ENCODE assay signal across 9 cellular contexts in the genomic region with DNA sequence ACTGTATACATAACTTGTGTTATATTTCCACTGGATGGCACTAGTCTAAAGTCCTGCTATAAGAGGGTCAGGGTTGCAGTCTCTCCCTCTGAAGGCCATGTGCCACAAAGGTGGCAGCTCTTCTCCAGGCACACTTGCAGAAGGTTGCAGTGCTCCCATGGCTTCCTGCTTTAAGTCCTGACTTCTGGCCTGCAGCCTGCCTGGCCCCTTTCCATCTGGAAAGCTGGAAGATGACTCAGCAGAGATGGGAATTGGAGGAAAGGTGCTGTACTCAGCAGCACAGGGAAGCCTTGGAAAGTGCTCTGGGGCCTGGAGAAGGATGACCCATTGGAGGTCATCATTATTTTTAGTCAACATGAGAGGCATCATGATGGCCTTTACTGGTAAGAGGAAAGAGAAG. TPM values are rescaled to one million over a fixed set of nuclear protein-coding genes. Genes with fewer than 3 reads are reported as not detected.
DNase-seq lines count a peak whose midpoint lies in the region; ATAC-seq and TF ChIP-seq lines count a peak whose summit lies in the region.
"Had no signal": no experiment of that assay in that cellular context is flagged by ENCODE, and none has a peak within 500 bp of the region (broad histone marks: within the 10 kb centered on the region; RNA-seq: fewer than 3 reads in every experiment).

No MANE protein-coding gene starts in this region.

- POLR2A ChIA-PET in BJ (lab: Charles Lee) = interaction anchor here (0.9 kb wide), 1 partner anchor 18 kb away, joined by 3 read pairs; no protein-coding TSS in a partner anchor

- H3K27ac ChIP-seq in OCI-LY3 (ENCODE audit: low read length) (no peak overlapping the region), lower lobe of right lung (no peak overlapping the region)

- peak; percentile 53 for DNase-seq in BJ (ENCODE audit: low read depth)
- peak; percentile 98 for DNase-seq in fibroblast of mammary gland (ENCODE audit: low read depth)
- peak; percentile 44 for DNase-seq in omental fat pad (ENCODE audit: low spot score)
- no peak for DNase-seq in lower lobe of right lung
- no peak for DNase-seq in effector CD8-positive, alpha-beta T cell (lab: John Stamatoyannopoulos, UW)
- no peak for DNase-seq in GF-D8 (lab: John Stamatoyannopoulos, UW)
- DNase-seq: naive B cell had no signal

- no peaks in the 10 kb centered on the region for H3K9me3 ChIP-seq in OCI-LY3 (ENCODE audit: insufficient read depth, low read length)
- H3K9me3 ChIP-seq in lower lobe of right lung = no peaks in the 10 kb centered on the region

- ATAC-seq in omental fat pad (ENCODE audit: low FRiP score) = peak; percentile 92
- no peak for ATAC-seq in lower lobe of right lung
- ATAC-seq in GM18870 (IDR thresholded peaks at IDR 0.05; ENCODE audit: unreplicated experiment) = no peak

- TF ChIP-seq CTCF in BJ (IDR thresholded peaks at IDR 0.05; ENCODE audit: insufficient read depth, low read depth, low read length) (no peak; the same call in 1 of the 2 replicates), OCI-LY3 (IDR thresholded peaks at IDR 0.05; ENCODE audit: low read depth, low read length) (peak; percentile 36), fibroblast of mammary gland (conservative IDR thresholded peaks at IDR 0.05; ENCODE audit: control insufficient read depth, insufficient read depth, low read depth, low read length) (no peak), omental fat pad (IDR thresholded peaks at IDR 0.05) (no peak), lower lobe of right lung (IDR thresholded peaks at IDR 0.05) (no peak)

- H2AFZ ChIP-seq in OCI-LY3 (ENCODE audit: low read depth, low read length) = no peak overlapping the region

- H3K4me2 ChIP-seq in OCI-LY3 (ENCODE audit: low read length) = no peak overlapping the region

- H3K79me2 ChIP-seq in OCI-LY3 (ENCODE audit: low read length) = no peaks in the 10 kb centered on the region

- H3K4me1 ChIP-seq in OCI-LY3 (ENCODE audit: low read length) (peaks cover 16% of the 10 kb centered on the region), lower lobe of right lung (no peaks in the 10 kb centered on the region)

- H3K9ac ChIP-seq in OCI-LY3 (ENCODE audit: low read length) = no peak overlapping the region

- no peaks in the 10 kb centered on the region for H4K20me1 ChIP-seq in OCI-LY3 (ENCODE audit: insufficient read depth, low read length)

- CTCF ChIA-PET in BJ (lab: Yijun Ruan, JAX) = interaction anchor here (0.9 to 1.2 kb wide), 2 partner anchors 14 to 173 kb away, joined by 3 to 5 read pairs; no protein-coding TSS in a partner anchor

- H3K4me3 ChIP-seq in BJ (ENCODE audit: low read depth, low read length) = no peak overlapping the region
- H3K4me3 ChIP-seq in OCI-LY3 (ENCODE audit: low read length) = no peak overlapping the region
- H3K4me3 ChIP-seq in fibroblast of mammary gland (ENCODE audit: control insufficient read depth, low read depth, low read length) = no peak overlapping the region
- no peak overlapping the region for H3K4me3 ChIP-seq in lower lobe of right lung

- intact Hi-C loops in lower lobe of right lung (cut with DNase I) = no loop called here

- H3K27me3 ChIP-seq in BJ (ENCODE audit: control insufficient read depth, insufficient read depth, low read length) = no peaks in the 10 kb centered on the region
- no peaks in the 10 kb centered on the region for H3K27me3 ChIP-seq in OCI-LY3 (ENCODE audit: low read depth, low read length)
- H3K27me3 ChIP-seq in lower lobe of right lung (ENCODE audit: low read depth) = no peaks in the 10 kb centered on the region

- no peaks in the 10 kb centered on the region for H3K36me3 ChIP-seq in BJ (ENCODE audit: control insufficient read depth, insufficient read depth, low read length)
- no peaks in the 10 kb centered on the region for H3K36me3 ChIP-seq in OCI-LY3 (replicated peaks; ENCODE audit: low read depth, low read length)
- H3K36me3 ChIP-seq in lower lobe of right lung = no peaks in the 10 kb centered on the region

RNA-seq across cellular contexts. Expression of gene MRPL3, which starts 40.9 kb away (rescaled TPM):
- polyA plus RNA-seq in BJ (2011; rRNA removed) = 71.5 and 140 TPM in 2 replicates
- polyA minus RNA-seq in BJ (2011; rRNA and poly(A)+ RNA removed) = 52.0 and 54.0 TPM in 2 replicates
- total RNA-seq in omental fat pad = 10 to 100 TPM; 82.9 to 92.5 (median 88.6) TPM
- 48.4 TPM for total RNA-seq in lower lobe of right lung

Comparison
In these comparisons a context has a peak if more than half of its experiments do, and no peak if none do; other contexts are left out.
1. DNase-seq: peak in BJ (single experiment), fibroblast of mammary gland (single experiment) and omental fat pad (single experiment); none in lower lobe of right lung (single experiment), effector CD8-positive, alpha-beta T cell (single experiment) and GF-D8 (single experiment).